In genomic region chr5:41925555-41925946, GRCh38 we compare ENCODE assay signal across 8 cellular contexts. TPM values are rescaled to one million over a fixed set of nuclear protein-coding genes. Genes with fewer than 3 reads are reported as not detected.
DNase-seq lines count a peak whose midpoint lies in the region; ATAC-seq, FAIRE-seq and TF ChIP-seq lines count a peak whose summit lies in the region.

No MANE protein-coding gene starts in this region.

- TF ChIP-seq CTCF in GM12878 (IDR thresholded peaks at IDR 0.05 in 2 of 3, conservative IDR thresholded peaks at IDR 0.05 in 1 of 3; ENCODE audit: control insufficient read depth in 2 of 3, extremely low read depth in 1 of 3, insufficient read depth in 1 of 3, low read depth in 3 of 3, low read length in 3 of 3) = no peak

- H2AFZ ChIP-seq in GM12878 (ENCODE audit: control insufficient read depth, low read depth, low read length) = peak overlapping the region; percentile 99

- CTCF ChIA-PET in GM12878 (lab: Yijun Ruan, JAX) = interaction anchor here (0.5 to 1.5 kb wide), 7 partner anchors 9 to 69 kb away, joined by 3 to 6 read pairs (median 4); no protein-coding TSS in a partner anchor

- WGBS in GM12878 (ENCODE audit: insufficient coverage, insufficient replicate concordance, low lambda C conversion rate, missing lambda C conversion rate) = 1% methylated on average over 18 of the region's 18 CpGs

- ATAC-seq in HG02840 (IDR thresholded peaks at IDR 0.05; ENCODE audit: low FRiP score, unreplicated experiment) (peak; percentile 35), GM12878 (no peak)

- peak overlapping the region; percentile 100 for H3K4me2 ChIP-seq in GM12878 (ENCODE audit: control insufficient read depth, insufficient read depth)
- peak overlapping the region; percentile 86 for H3K4me2 ChIP-seq in skeletal muscle satellite cell (ENCODE audit: low read length)

- H3K9me3 ChIP-seq in GM12878 (replicated peaks; ENCODE audit: control insufficient read depth, insufficient read depth, low read length) (no peaks in the 10 kb centered on the region), iPS-15b (ENCODE audit: control insufficient read depth, insufficient read depth, low read length) (no peaks in the 10 kb centered on the region), skeletal muscle satellite cell (replicated peaks; ENCODE audit: low read length) (no peaks in the 10 kb centered on the region)

- peaks cover 4% of the 10 kb centered on the region for H3K79me2 ChIP-seq in GM12878 (ENCODE audit: control insufficient read depth, insufficient read depth, low read length)

- H3K27ac ChIP-seq in GM12878 (ENCODE audit: control insufficient read depth, insufficient read depth) = peak overlapping the region; percentile 97

- no peak for TF ChIP-seq EP300 in GM12878 (IDR thresholded peaks at IDR 0.05; ENCODE audit: borderline replicate concordance in 1 of 2, control insufficient read depth in 1 of 2, low read depth in 2 of 2, low read length in 2 of 2)

- H3K4me3 ChIP-seq in GM12878 = peak overlapping the region; percentile 84
- H3K4me3 ChIP-seq in iPS-15b (ENCODE audit: low read depth, low read length) = peak overlapping the region; percentile 77
- peak overlapping the region; percentile 85 for H3K4me3 ChIP-seq in skeletal muscle satellite cell (ENCODE audit: low read length)

- intact Hi-C loops in GM12878 (cut with micrococcal nuclease; ENCODE audit: unreplicated experiment) = loop anchor here (1.0 to 10.0 kb wide), 3 partner anchors 21 to 1679 kb away; partner anchors contain the start of genes NNT and RIMOC1

- H3K9ac ChIP-seq in GM12878 (ENCODE audit: control insufficient read depth, insufficient read depth, low read length) = peak overlapping the region; percentile 99
- peak overlapping the region; percentile 86 for H3K9ac ChIP-seq in iPS-15b (ENCODE audit: low read depth, low read length)
- peak overlapping the region; percentile 96 for H3K9ac ChIP-seq in skeletal muscle satellite cell (ENCODE audit: low read depth, low read length)

- H3K4me1 ChIP-seq in GM12878 (ENCODE audit: control insufficient read depth, insufficient read depth, low read length) = peaks cover 18% of the 10 kb centered on the region
- peaks cover 8% of the 10 kb centered on the region for H3K4me1 ChIP-seq in iPS-15b (ENCODE audit: control insufficient read depth, insufficient read depth, low read length)
- H3K4me1 ChIP-seq in skeletal muscle satellite cell (ENCODE audit: control insufficient read depth, insufficient read depth, low read length) = peaks cover 14% of the 10 kb centered on the region

- no peak for TF ChIP-seq RAD21 in GM12878 (IDR thresholded peaks at IDR 0.05; ENCODE audit: insufficient read depth, low read depth, low read length)

- H3K27me3 ChIP-seq in GM12878 (replicated peaks in 1 of 2; ENCODE audit: control insufficient read depth in 2 of 2, insufficient read depth in 2 of 2, low read length in 1 of 2) = no peaks in the 10 kb centered on the region
- H3K27me3 ChIP-seq in iPS-15b (ENCODE audit: control insufficient read depth, insufficient read depth, low read length) = no peaks in the 10 kb centered on the region
- no peaks in the 10 kb centered on the region for H3K27me3 ChIP-seq in skeletal muscle satellite cell (ENCODE audit: control insufficient read depth, insufficient read depth, low read length)

- RAD21 ChIA-PET in GM12878 (lab: Charles Lee; ENCODE audit: unreplicated experiment) = interaction anchor here (1.0 to 2.0 kb wide), 3 partner anchors 67 to 132 kb away, joined by 3 to 10 read pairs (median 4); no protein-coding TSS in a partner anchor

- no peak for TF ChIP-seq POLR2A in GM12878 (IDR thresholded peaks at IDR 0.05; ENCODE audit: low read depth, low read length)

- H3K36me3 ChIP-seq in GM12878 (ENCODE audit: control insufficient read depth in 2 of 2, insufficient read depth in 2 of 2, low read length in 1 of 2) (no peaks in the 10 kb centered on the region; a peak in 1 of 4 replicates), iPS-15b (ENCODE audit: control insufficient read depth, insufficient read depth, low read length) (no peaks in the 10 kb centered on the region), skeletal muscle satellite cell (ENCODE audit: insufficient read depth, low read length) (peaks cover 8% of the 10 kb centered on the region)

- TSS peak; percentile 65 for BruUV-seq in GM12878 (replicated peaks; lab: Mats Ljungman, UMichigan)

- SMC1A ChIA-PET in GM12878 (lab: Charles Lee; ENCODE audit: uncharacterized antibody, unreplicated experiment) = interaction anchor here (0.6 to 3.6 kb wide), 8 partner anchors 20 to 840 kb away, joined by 3 to 16 read pairs (median 4); partner anchors contain the start of gene RIMOC1

- DNase-seq in activated CD8-positive, alpha-beta memory T cell treated with anti-CD3 and anti-CD28 coated beads for 48 hours (ENCODE audit: low read depth in 2 of 3, low spot score in 2 of 3) = peak in 2 of 3 experiments; percentile 25 to 36
- DNase-seq in activated CD8-positive, alpha-beta memory T cell treated with anti-CD3 and anti-CD28 coated beads, Interleukin-2, amount 50 U/mL, for 4 hours = no peak
- DNase-seq in NCI-H69 (lab: John Stamatoyannopoulos, UW) = peak; percentile 70
- no peak for DNase-seq in GM12878 (ENCODE audit: low read depth, low spot score)
- no peak for DNase-seq in iPS-NIHi11 (ENCODE audit: low spot score)

- POLR2A ChIA-PET in GM12878 (lab: Charles Lee) = interaction anchor here (0.9 to 1.8 kb wide), 2 partner anchors 55 to 885 kb away, joined by 3 to 4 read pairs; partner anchors contain the start of gene OXCT1

- in situ Hi-C loops in GM12878 (cut with MboI) = no loop called here

- H4K20me1 ChIP-seq in GM12878 (ENCODE audit: control insufficient read depth, insufficient read depth) = no peaks in the 10 kb centered on the region

- no peak for FAIRE-seq in GM12878 (lab: Jason Lieb, UNC)

TF ChIP-seq in GM12878, 131 proteins besides CTCF, POLR2A, EP300 and RAD21 (continues in another document):
- TF ChIP-seq FOS (IDR thresholded peaks at IDR 0.05; ENCODE audit: borderline replicate concordance, extremely low read depth, insufficient read length) = no peak

RNA-seq across cellular contexts. Expression of gene FBXO4, which starts 0.5 kb away (rescaled TPM):
- 19.1 and 22.0 TPM in 2 replicates for total RNA-seq in GM12878 (2013; cell fraction: nucleolus; rRNA removed)
- total RNA-seq in GM12878 (2014; rRNA removed) = 19.3 and 28.9 TPM in 2 replicates
- total RNA-seq in GM12878 (2014; rRNA removed; fragmentation: Illumina TruSeq; extraction: Trizol) = 21.7 and 22.1 TPM in 2 replicates
- 14.8 and 16.5 TPM in 2 replicates for total RNA-seq in GM12878 (2021)
- 5.4 TPM for polyA plus RNA-seq in GM12878 (2011; ENCODE audit: low read depth)
- 30.5 and 43.5 TPM in 2 replicates for polyA plus RNA-seq in GM12878 (2011; rRNA removed)
- 10.1 and 13.5 TPM in 2 replicates for polyA plus RNA-seq in GM12878 (2011; cell fraction: cytosol; rRNA removed)
- 11.3 and 12.0 TPM in 2 replicates for polyA plus RNA-seq in GM12878 (2011; cell fraction: nucleus; rRNA removed)
- polyA plus RNA-seq in GM12878 (2012) = 10.3 and 11.5 TPM in 2 replicates
- polyA plus RNA-seq in GM12878 (2014; fragmentation: Illumina TruSeq; extraction: Trizol) = 21.7 and 33.8 TPM in 2 replicates
- 10 to 100 TPM in 1 of 2 experiments, 1 to 10 TPM in 1; 7.2 to 13.8 TPM for polyA plus RNA-seq in GM12878 (2014; fragmentation: Nextera tagmentation; extraction: Ambion mirVana)
- 14.8 and 19.4 TPM in 2 replicates for polyA plus RNA-seq in GM12878 (2014; rRNA removed)
- 10 to 100 TPM; 19.9 to 24.3 TPM for polyA plus RNA-seq in GM12878 (2016; fragmentation: Nextera tagmentation; extraction: Ambion mirVana)
- polyA minus RNA-seq in GM12878 (2011; rRNA and poly(A)+ RNA removed) = 11.0 and 13.1 TPM in 2 replicates
- 5.8 and 7.9 TPM in 2 replicates for polyA minus RNA-seq in GM12878 (2011; cell fraction: cytosol; rRNA and poly(A)+ RNA removed)
- polyA minus RNA-seq in GM12878 (2011; cell fraction: nucleus; rRNA and poly(A)+ RNA removed) = 5.6 and 8.1 TPM in 2 replicates
- total RNA-seq in skeletal muscle satellite cell (2012; rRNA removed) = 9.1 and 10.9 TPM in 2 replicates

RNA-seq across cellular contexts. Expression of gene RIMOC1, which starts 21.4 kb away (rescaled TPM):
- 13.2 and 16.0 TPM in 2 replicates for total RNA-seq in GM12878 (2013; cell fraction: nucleolus; rRNA removed)
- total RNA-seq in GM12878 (2014; rRNA removed) (14.2 and 15.3 TPM in 2 replicates), GM12878 (2014; rRNA removed; fragmentation: Illumina TruSeq; extraction: Trizol) (14.8 and 16.1 TPM in 2 replicates), GM12878 (2021) (24.6 and 25.9 TPM in 2 replicates)
- polyA plus RNA-seq in GM12878 (2011; ENCODE audit: low read depth) = 2.8 TPM
- polyA plus RNA-seq in GM12878 (2011; rRNA removed) (33.1 and 46.1 TPM in 2 replicates), GM12878 (2014; fragmentation: Illumina TruSeq; extraction: Trizol) (22.4 and 27.0 TPM in 2 replicates), GM12878 (2014; fragmentation: Nextera tagmentation; extraction: Ambion mirVana) (10 to 100 TPM in 1 of 2 experiments, 1 to 10 TPM in 1; 3.9 to 10.5 TPM), GM12878 (2014; rRNA removed) (12.3 and 14.3 TPM in 2 replicates), GM12878 (2016; fragmentation: Nextera tagmentation; extraction: Ambion mirVana) (10 to 100 TPM; 17.3 to 21.4 TPM)
- 9.7 and 12.8 TPM in 2 replicates for polyA plus RNA-seq in GM12878 (2011; cell fraction: cytosol; rRNA removed)
- polyA plus RNA-seq in GM12878 (2011; cell fraction: nucleus; rRNA removed) = 12.9 and 14.4 TPM in 2 replicates
- polyA plus RNA-seq in GM12878 (2012) = 4.5 and 8.8 TPM in 2 replicates
- 24.1 and 27.5 TPM in 2 replicates for polyA minus RNA-seq in GM12878 (2011; rRNA and poly(A)+ RNA removed)
- polyA minus RNA-seq in GM12878 (2011; cell fraction: cytosol; rRNA and poly(A)+ RNA removed) = 8.7 and 9.3 TPM in 2 replicates
- polyA minus RNA-seq in GM12878 (2011; cell fraction: nucleus; rRNA and poly(A)+ RNA removed) = 7.7 and 9.4 TPM in 2 replicates
- total RNA-seq in skeletal muscle satellite cell (2012; rRNA removed) = 15.7 and 18.0 TPM in 2 replicates

RNA-seq across cellular contexts. Expression of gene OXCT1, which starts 55.3 kb away (rescaled TPM):
- 33.6 and 40.7 TPM in 2 replicates for total RNA-seq in GM12878 (2013; cell fraction: nucleolus; rRNA removed)
- total RNA-seq in GM12878 (2014; rRNA removed) (50.0 and 63.2 TPM in 2 replicates), GM12878 (2014; rRNA removed; fragmentation: Illumina TruSeq; extraction: Trizol) (94.7 and 95.8 TPM in 2 replicates), GM12878 (2021) (68.4 and 71.1 TPM in 2 replicates)
- 28.3 TPM for polyA plus RNA-seq in GM12878 (2011; ENCODE audit: low read depth)
- polyA plus RNA-seq in GM12878 (2011; rRNA removed) (62.9 and 91.8 TPM in 2 replicates), GM12878 (2014; fragmentation: Illumina TruSeq; extraction: Trizol) (101 and 129 TPM in 2 replicates), GM12878 (2014; fragmentation: Nextera tagmentation; extraction: Ambion mirVana) (10 to 100 TPM; 46.9 to 61.3 TPM), GM12878 (2014; rRNA removed) (61.5 and 72.5 TPM in 2 replicates), GM12878 (2016; fragmentation: Nextera tagmentation; extraction: Ambion mirVana) (100 to 1,000 TPM in 1 of 2 experiments, 10 to 100 TPM in 1; 96.1 to 103 TPM)
- 22.9 and 24.3 TPM in 2 replicates for polyA plus RNA-seq in GM12878 (2011; cell fraction: cytosol; rRNA removed)
- 34.5 and 49.2 TPM in 2 replicates for polyA plus RNA-seq in GM12878 (2011; cell fraction: nucleus; rRNA removed)
- 43.7 and 46.5 TPM in 2 replicates for polyA plus RNA-seq in GM12878 (2012)
- polyA minus RNA-seq in GM12878 (2011; rRNA and poly(A)+ RNA removed) = 34.4 and 56.9 TPM in 2 replicates
- 16.0 and 22.2 TPM in 2 replicates for polyA minus RNA-seq in GM12878 (2011; cell fraction: cytosol; rRNA and poly(A)+ RNA removed)
- polyA minus RNA-seq in GM12878 (2011; cell fraction: nucleus; rRNA and poly(A)+ RNA removed) = 25.8 and 40.1 TPM in 2 replicates
- 22.5 and 26.6 TPM in 2 replicates for total RNA-seq in skeletal muscle satellite cell (2012; rRNA removed)

Comparison
In these comparisons a context has a peak if more than half of its experiments do, and no peak if none do; other contexts are left out.
1. DNase-seq: peak in activated CD8-positive, alpha-beta memory T cell treated with anti-CD3 and anti-CD28 coated beads for 48 hours (2 of 3) and NCI-H69 (single experiment); none in activated CD8-positive, alpha-beta memory T cell treated with anti-CD3 and anti-CD28 coated beads, Interleukin-2, amount 50 U/mL, for 4 hours (single experiment), GM12878 (single experiment) and iPS-NIHi11 (single experiment).
2. Peak in every context shown above with its lines, with median percentiles within 50 percentile points of each other: H3K4me3 ChIP-seq and H3K9ac ChIP-seq.